ENCODE assay signal across 8 cellular contexts in genomic region chr1:201648066-201648910, GRCh38.
DNase-seq lines count a peak whose midpoint lies in the region; ATAC-seq, FAIRE-seq and TF ChIP-seq lines count a peak whose summit lies in the region.

No MANE protein-coding gene starts in this region.

- H3K9me3 Mint-ChIP-seq in activated CD8-positive, alpha-beta memory T cell treated with anti-CD3 and anti-CD28 coated beads, Interleukin-2, amount 10 ng/mL, durations not matched to agents 7 days and 5 days (ENCODE audit: low read depth): no peaks in the 10 kb centered on the region

- H3K36me3 Mint-ChIP-seq in activated CD8-positive, alpha-beta memory T cell treated with anti-CD3 and anti-CD28 coated beads, Interleukin-2, amount 10 ng/mL, durations not matched to agents 7 days and 5 days: no peaks in the 10 kb centered on the region

- H2AK5ac ChIP-seq in H1 (ENCODE audit: low read depth, low read length): no peak overlapping the region

- H2AFZ ChIP-seq in H1 (ENCODE audit: low read length): no peak overlapping the region

- H4K20me1 ChIP-seq in H1 (replicated peaks in 1 of 2; ENCODE audit: control insufficient read depth in 1 of 2, insufficient read depth in 2 of 2, low read length in 2 of 2): peaks cover 6 to 12% of the 10 kb centered on the region in 2 experiments

- H4K8ac ChIP-seq in H1 (ENCODE audit: extremely low read depth, insufficient read depth, low read length): no peak overlapping the region

- no peak overlapping the region; the same call in 1 of the 2 replicates for H2BK5ac ChIP-seq in H1 (ENCODE audit: low read depth, low read length)

- no peaks in the 10 kb centered on the region for H3K9me3 ChIP-seq in H1 (ENCODE audit: insufficient read depth in 2 of 2, low read depth in 1 of 2, low read length in 1 of 2)
- H3K9me3 ChIP-seq in mesodermal cell (ENCODE audit: control insufficient read depth, low read length): no peaks in the 10 kb centered on the region
- H3K9me3 ChIP-seq in uterus: no peaks in the 10 kb centered on the region

- H3K27ac Mint-ChIP-seq in activated CD8-positive, alpha-beta memory T cell treated with anti-CD3 and anti-CD28 coated beads, Interleukin-2, amount 10 ng/mL, durations not matched to agents 7 days and 5 days: no peak overlapping the region

- no peak overlapping the region for H3K14ac ChIP-seq in H1 (ENCODE audit: insufficient read length)

- no peaks in the 10 kb centered on the region for H3K36me3 ChIP-seq in H1 (ENCODE audit: control insufficient read depth in 2 of 4, insufficient read depth in 4 of 4, low read length in 3 of 4)
- H3K36me3 ChIP-seq in mesodermal cell (ENCODE audit: control insufficient read depth, insufficient read depth, low read length): peaks cover 16% of the 10 kb centered on the region
- no peaks in the 10 kb centered on the region for H3K36me3 ChIP-seq in uterus

- peak overlapping the region in 3 of 4 experiments; percentile 33 to 47 (median 36); a peak in 5 of 7 replicates for H3K9ac ChIP-seq in H1 (replicated peaks in 1 of 4; ENCODE audit: extremely low read depth in 1 of 4, low read depth in 3 of 4, low read length in 3 of 4)

- peaks cover 0 to 22% (median 19%) of the 10 kb centered on the region in 4 experiments; a peak in 5 of 7 replicates for H3K27me3 ChIP-seq in H1 (replicated peaks in 1 of 4; ENCODE audit: control insufficient read depth in 3 of 4, extremely low read depth in 1 of 4, insufficient read depth in 3 of 4, low read length in 3 of 4)
- no peaks in the 10 kb centered on the region for H3K27me3 ChIP-seq in uterus

- POLR2A ChIA-PET in H1 (lab: Charles Lee; ENCODE audit: partially characterized antibody): interaction anchor here (0.6 to 2.9 kb wide), 12 partner anchors 13 to 622 kb away, joined by 3 to 8 read pairs (median 3); no protein-coding TSS in a partner anchor

- TF ChIP-seq CTCF in H1 (IDR thresholded peaks at IDR 0.05; ENCODE audit: control extremely low read depth in 1 of 3, insufficient read depth in 1 of 3, low read depth in 1 of 3, low read length in 3 of 3) (no peak), uterus (IDR thresholded peaks at IDR 0.05) (no peak)

- H2BK15ac ChIP-seq in H1 (ENCODE audit: low read length): peak overlapping the region; percentile 16; the same call in 1 of the 2 replicates

- peak overlapping the region; percentile 97 to 100 for H3K4me2 ChIP-seq in H1 (ENCODE audit: insufficient read depth in 1 of 2, low read depth in 2 of 2, low read length in 2 of 2)

- no peak for FAIRE-seq in H1 (lab: Jason Lieb, UNC)

- no peak overlapping the region for H3K23ac ChIP-seq in H1 (ENCODE audit: insufficient read length)

- no peak overlapping the region for H4K5ac ChIP-seq in H1 (ENCODE audit: insufficient read length, low read depth, low read length)

- H2BK120ac ChIP-seq in H1 (replicated peaks; ENCODE audit: low read depth, low read length): no peak overlapping the region

- no peak overlapping the region for H3K56ac ChIP-seq in H1 (replicated peaks; ENCODE audit: insufficient read length, low read depth, low read length)

- TF ChIP-seq EP300 in H1 (IDR thresholded peaks at IDR 0.05; ENCODE audit: borderline replicate concordance in 1 of 2, low read depth in 2 of 2, low read length in 2 of 2): no peak

- H3K18ac ChIP-seq in H1 (ENCODE audit: extremely low read depth, low read length): peak overlapping the region; percentile 87

- peaks cover 53% of the 10 kb centered on the region for H3K27me3 Mint-ChIP-seq in activated CD8-positive, alpha-beta memory T cell treated with anti-CD3 and anti-CD28 coated beads, Interleukin-2, amount 10 ng/mL, durations not matched to agents 7 days and 5 days

- H4K91ac ChIP-seq in H1 (replicated peaks; ENCODE audit: insufficient read length, low read length): peak overlapping the region; percentile 12

- H2BK20ac ChIP-seq in H1 (ENCODE audit: low read length): 0 out of 2 replicates have a peak overlapping the region, but pooled peaks have one; percentile 52

- peaks cover 22% of the 10 kb centered on the region for H3K23me2 ChIP-seq in H1 (ENCODE audit: low read depth, low read length)

- WGBS in H1 (ENCODE audit: extremely low coverage in 1 of 2, insufficient coverage in 1 of 2, insufficient read length in 1 of 2, insufficient replicate concordance in 2 of 2, low coverage in 1 of 2, low lambda C conversion rate in 2 of 2, missing lambda C conversion rate in 1 of 2), 2 experiments: 1% methylated on average over 21 of the region's 82 CpGs; no CpG with 5 or more reads in 1 of the 2 experiments
- WGBS in mesodermal cell (ENCODE audit: insufficient coverage in 2 of 2), 2 experiments: 0% methylated on average over 44 to 66 of the region's 82 CpGs

- H3K4ac ChIP-seq in H1 (replicated peaks; ENCODE audit: insufficient read length, low read depth, low read length): peak overlapping the region; percentile 58

- CTCF ChIA-PET in activated CD8-positive, alpha-beta memory T cell treated with anti-CD3 and anti-CD28 coated beads, Interleukin-2, amount 10 ng/mL, durations not matched to agents 7 days and 5 days (lab: Charles Lee): no interaction called here
- CTCF ChIA-PET in H1 (lab: Charles Lee; ENCODE audit: partially characterized antibody): interaction anchor here (0.8 to 4.5 kb wide), 24 partner anchors 8 to 166 kb away, joined by 3 to 28 read pairs (median 4); no protein-coding TSS in a partner anchor

- peaks cover 6% of the 10 kb centered on the region; the same call in 1 of the 2 replicates for H3K79me1 ChIP-seq in H1 (ENCODE audit: low read depth, low read length)

- H3K4me3 ChIP-seq in H1 (ENCODE audit: extremely low read depth in 1 of 4, insufficient read depth in 2 of 4, low read depth in 3 of 4, low read length in 4 of 4): peak overlapping the region; percentile 67 to 83 (median 70)
- peak overlapping the region; percentile 41 for H3K4me3 ChIP-seq in mesodermal cell (ENCODE audit: extremely low read depth, insufficient read depth, low read length, poor library complexity, severe bottlenecking)
- H3K4me3 ChIP-seq in uterus: peak overlapping the region; percentile 43 to 51

- no peak for TF ChIP-seq POLR2A in H1 (IDR thresholded peaks at IDR 0.05; ENCODE audit: control extremely low read depth in 1 of 2, low read depth in 2 of 2, low read length in 2 of 2)
- peak in 1 of 2 donors; percentile 18 for TF ChIP-seq POLR2A in uterus (IDR thresholded peaks at IDR 0.05)
- no peak for TF ChIP-seq POLR2A in GM18505 (IDR thresholded peaks at IDR 0.05; ENCODE audit: borderline replicate concordance, extremely low read depth, insufficient read depth, insufficient read length)

- TF ChIP-seq RAD21 in H1 (IDR thresholded peaks at IDR 0.05 in 1 of 2, conservative IDR thresholded peaks at IDR 0.05 in 1 of 2; ENCODE audit: low read depth in 2 of 2, low read length in 2 of 2): no peak; a peak in 1 of 4 replicates

- H3K4me1 ChIP-seq in H1 (replicated peaks in 1 of 4; ENCODE audit: control insufficient read depth in 3 of 4, insufficient read depth in 4 of 4, low read length in 3 of 4) (peaks cover 13 to 33% (median 24%) of the 10 kb centered on the region in 4 experiments), mesodermal cell (ENCODE audit: control insufficient read depth, insufficient read depth, low read length, poor library complexity, severe bottlenecking) (peaks cover 17% of the 10 kb centered on the region), uterus (no peaks in the 10 kb centered on the region)

- peak; percentile 42 for ATAC-seq in activated CD8-positive, alpha-beta memory T cell treated with anti-CD3 and anti-CD28 coated beads, Interleukin-2, amount 10 ng/mL, durations not matched to agents 7 days and 5 days
- ATAC-seq in GM18505 (IDR thresholded peaks at IDR 0.05; ENCODE audit: unreplicated experiment) (no peak), GM19328 (IDR thresholded peaks at IDR 0.05; ENCODE audit: unreplicated experiment) (no peak)

- peaks cover 0 to 21% of the 10 kb centered on the region in 2 experiments; a peak in 2 of 4 replicates for H3K79me2 ChIP-seq in H1 (ENCODE audit: control insufficient read depth in 1 of 2, insufficient read depth in 2 of 2, low read length in 2 of 2)

- H3K4me3 Mint-ChIP-seq in activated CD8-positive, alpha-beta memory T cell treated with anti-CD3 and anti-CD28 coated beads, Interleukin-2, amount 10 ng/mL, durations not matched to agents 7 days and 5 days: no peak overlapping the region

- H3K4me1 Mint-ChIP-seq in activated CD8-positive, alpha-beta memory T cell treated with anti-CD3 and anti-CD28 coated beads, Interleukin-2, amount 10 ng/mL, durations not matched to agents 7 days and 5 days: no peaks in the 10 kb centered on the region

- H3K27ac ChIP-seq in H1 (ENCODE audit: low read depth, low read length) (no peak overlapping the region), mesodermal cell (ENCODE audit: low read depth, low read length, severe bottlenecking) (peak overlapping the region; percentile 25), uterus (peak overlapping the region; percentile 74 to 82)

- no peak overlapping the region; the same call in 1 of the 2 replicates for H2BK12ac ChIP-seq in H1 (ENCODE audit: low read depth, low read length)

- intact Hi-C loops in uterus (cut with DNase I; ENCODE audit: low total_unique reads): no loop called here

- no peak for DNase-seq in activated CD8-positive, alpha-beta memory T cell treated with anti-CD3 and anti-CD28 coated beads, Interleukin-2, amount 10 ng/mL, durations not matched to agents 7 days and 5 days
- DNase-seq in activated CD8-positive, alpha-beta memory T cell treated with anti-CD3 and anti-CD28 coated beads, Interleukin-2, amount 50 U/mL, for 4 hours: no peak
- DNase-seq in NCI-H82 (lab: John Stamatoyannopoulos, UW) (peak; percentile 75), H1 (ENCODE audit: low read depth in 1 of 2, low spot score in 2 of 2) (peak in 1 of 2 experiments; percentile 71), uterus (peak; percentile 53 to 56)

TF ChIP-seq in H1, 55 proteins besides CTCF, POLR2A, EP300 and RAD21 (continues in another document):
- no peak for TF ChIP-seq CBX5 (IDR thresholded peaks at IDR 0.05; ENCODE audit: low read depth, low read length)
- no peak for TF ChIP-seq KDM5A (IDR thresholded peaks at IDR 0.05; ENCODE audit: low read length)
- TF ChIP-seq RBBP5 (IDR thresholded peaks at IDR 0.05; ENCODE audit: borderline replicate concordance, low read depth, low read length): peak; percentile 64; the same call in 1 of the 2 replicates
- no peak for TF ChIP-seq SUZ12 (IDR thresholded peaks at IDR 0.05; ENCODE audit: low read length)
- no peak for TF ChIP-seq NANOG (IDR thresholded peaks at IDR 0.05; ENCODE audit: insufficient read depth, low read depth, low read length, poor library complexity, severe bottlenecking)
- TF ChIP-seq SIRT6 (IDR thresholded peaks at IDR 0.05; ENCODE audit: low read length): no peak
- no peak for TF ChIP-seq NRF1 (IDR thresholded peaks at IDR 0.05; ENCODE audit: low read depth, low read length)
- TF ChIP-seq YY1 (IDR thresholded peaks at IDR 0.05; ENCODE audit: low read depth, low read length): no peak
- TF ChIP-seq TAF1 (IDR thresholded peaks at IDR 0.05; ENCODE audit: low read depth, low read length): 0 out of 2 replicates have a peak, but pooled peaks have one; percentile 27
- no peak for TF ChIP-seq SAP30 (IDR thresholded peaks at IDR 0.05; ENCODE audit: insufficient read depth, insufficient replicate concordance, low read length)
- no peak for TF ChIP-seq ZNF274 (IDR thresholded peaks at IDR 0.05; ENCODE audit: borderline replicate concordance, extremely low read depth, low read length)
- TF ChIP-seq FOSL1 (IDR thresholded peaks at IDR 0.05; ENCODE audit: insufficient read depth, low read depth, low read length): no peak

Comparison
In these comparisons a context has a peak if more than half of its experiments do, and no peak if none do; other contexts are left out.
1. DNase-seq: peak in NCI-H82 (single experiment) and uterus (2 of 2); none in activated CD8-positive, alpha-beta memory T cell treated with anti-CD3 and anti-CD28 coated beads, Interleukin-2, amount 10 ng/mL, durations not matched to agents 7 days and 5 days (single experiment) and activated CD8-positive, alpha-beta memory T cell treated with anti-CD3 and anti-CD28 coated beads, Interleukin-2, amount 50 U/mL, for 4 hours (single experiment).
2. Peak in every context shown above with its lines, with median percentiles within 50 percentile points of each other: H3K4me3 ChIP-seq.